ENCODE assay signal across 8 cellular contexts in the genomic region with DNA sequence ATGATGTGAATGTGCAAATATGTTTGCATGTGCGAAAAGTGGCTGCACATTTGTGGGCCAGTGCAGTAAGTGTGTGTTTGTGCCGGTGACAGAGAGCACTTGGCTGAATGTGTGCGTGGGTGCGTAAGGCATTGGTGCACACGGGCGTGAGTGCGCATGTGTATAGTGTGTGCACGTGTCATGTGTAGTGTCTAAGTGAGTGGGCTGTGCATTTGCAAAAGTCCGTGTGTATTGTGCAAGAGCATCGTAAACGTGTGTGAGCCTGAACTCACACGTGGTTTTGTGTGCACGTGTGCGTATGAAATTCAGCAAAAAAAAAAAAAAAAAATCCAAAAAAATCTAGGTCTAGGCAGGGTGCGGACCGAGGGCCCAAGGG. TPM values are rescaled to one million over a fixed set of nuclear protein-coding genes. Genes with fewer than 3 reads are reported as not detected.
A peak's percentile ranks its signal among the peaks of the same experiment; 100 is the strongest.
DNase-seq lines count a peak whose midpoint lies in the region; ATAC-seq and TF ChIP-seq lines count a peak whose summit lies in the region.

No MANE protein-coding gene starts in this region.

- H3K36me3 ChIP-seq in GM06990 (ENCODE audit: control insufficient read depth, insufficient read depth, low read length) (no peaks in the 10 kb centered on the region), mesendoderm (ENCODE audit: control insufficient read depth, insufficient read depth, low read length) (no peaks in the 10 kb centered on the region), gastroesophageal sphincter (no peaks in the 10 kb centered on the region)

- no peak for TF ChIP-seq EP300 in gastroesophageal sphincter (IDR thresholded peaks at IDR 0.05)

- no peak overlapping the region for H4K5ac ChIP-seq in mesendoderm (ENCODE audit: low read length)

- no peaks in the 10 kb centered on the region for H3K79me1 ChIP-seq in mesendoderm (ENCODE audit: low read length)

- WGBS in mesendoderm (ENCODE audit: extremely low coverage, insufficient coverage, low lambda C conversion rate) = no CpG with 5 or more reads among the region's 16 CpGs
- WGBS in gastroesophageal sphincter (ENCODE audit: low coverage in 1 of 2), 2 donors = 31 to 40% methylated on average over 5 to 14 of the region's 16 CpGs

- H3K4me2 ChIP-seq in mesendoderm (ENCODE audit: low read length) = peak overlapping the region; percentile 30

- H3K27ac ChIP-seq in mesendoderm (ENCODE audit: low read depth, low read length) (no peak overlapping the region), RWPE1 (no peak overlapping the region), gastroesophageal sphincter (peak overlapping the region in 2 of 4 donors; percentile 49 to 52)

- H3K27me3 Mint-ChIP-seq in activated T-helper 2 cell treated with anti-CD3 and anti-CD28 coated beads, Interferon-gamma antibody, Interleukin-2, Interleukin-4, amounts not matched to agents 10 μg/mL and 5 μg/mL and 100 μg/mL, durations not matched to agents 14 hours and 24 hours and 36 hours (ENCODE audit: low read depth) = peaks cover 73% of the 10 kb centered on the region

- no peak for TF ChIP-seq POLR2A in gastroesophageal sphincter (IDR thresholded peaks at IDR 0.05)

- no peak overlapping the region for H2BK5ac ChIP-seq in mesendoderm (ENCODE audit: low read length)

- H2BK15ac ChIP-seq in mesendoderm (replicated peaks; ENCODE audit: low read depth) = no peak overlapping the region

- intact Hi-C loops in activated T-helper 2 cell treated with anti-CD3 and anti-CD28 coated beads, Interferon-gamma antibody, Interleukin-2, Interleukin-4, amounts not matched to agents 10 μg/mL and 5 μg/mL and 100 μg/mL, durations not matched to agents 14 hours and 24 hours and 36 hours (cut with micrococcal nuclease) = loop anchor here (1.0 to 10.0 kb wide), 3 partner anchors 411 to 1031 kb away; no protein-coding TSS in a partner anchor

- H4K8ac ChIP-seq in mesendoderm (ENCODE audit: low read depth, low read length) = no peak overlapping the region

- POLR2A ChIA-PET in RWPE1 (lab: Yijun Ruan, JAX; ENCODE audit: low non-redundant PET) = no interaction called here

- CTCF ChIA-PET in RWPE1 (lab: Yijun Ruan, JAX) = interaction anchor here (0.5 to 3.3 kb wide), 34 partner anchors 8 to 1335 kb away, joined by 3 to 142 read pairs (median 3); no protein-coding TSS in a partner anchor

- H3K4me3 Mint-ChIP-seq in activated T-helper 2 cell treated with anti-CD3 and anti-CD28 coated beads, Interferon-gamma antibody, Interleukin-2, Interleukin-4, amounts not matched to agents 10 μg/mL and 5 μg/mL and 100 μg/mL, durations not matched to agents 14 hours and 24 hours and 36 hours (ENCODE audit: low read depth) = peak overlapping the region; percentile 72

- peaks cover 14% of the 10 kb centered on the region for H3K4me1 Mint-ChIP-seq in activated T-helper 2 cell treated with anti-CD3 and anti-CD28 coated beads, Interferon-gamma antibody, Interleukin-2, Interleukin-4, amounts not matched to agents 10 μg/mL and 5 μg/mL and 100 μg/mL, durations not matched to agents 14 hours and 24 hours and 36 hours (ENCODE audit: low read depth)

- ATAC-seq in HG02623 (IDR thresholded peaks at IDR 0.05; ENCODE audit: unreplicated experiment) (peak; percentile 4), GM18873 (IDR thresholded peaks at IDR 0.05; ENCODE audit: low FRiP score, unreplicated experiment) (no peak), gastroesophageal sphincter (no peak)

- TF ChIP-seq CTCF in GM06990 (IDR thresholded peaks at IDR 0.05; ENCODE audit: insufficient read depth, low read length, poor library complexity, severe bottlenecking) (no peak), RWPE1 (conservative IDR thresholded peaks at IDR 0.05; ENCODE audit: low read depth) (no peak), gastroesophageal sphincter (IDR thresholded peaks at IDR 0.05) (no peak)

- H2BK120ac ChIP-seq in mesendoderm (ENCODE audit: low read depth, low read length) = no peak overlapping the region

- H2AK5ac ChIP-seq in mesendoderm (ENCODE audit: low read length) = no peak overlapping the region

- peaks cover 4% of the 10 kb centered on the region for H3K4me1 ChIP-seq in mesendoderm (ENCODE audit: control insufficient read depth, low read depth, low read length)
- peaks cover 0 to 50% (median 0%) of the 10 kb centered on the region in 3 donors for H3K4me1 ChIP-seq in gastroesophageal sphincter

- H3K9ac ChIP-seq in mesendoderm (ENCODE audit: low read length) = no peak overlapping the region

- no peak overlapping the region for H3K4ac ChIP-seq in mesendoderm (ENCODE audit: low read depth, low read length)

- H3K4me3 ChIP-seq in GM06990 (replicated peaks; ENCODE audit: low read depth, low read length) (peak overlapping the region; percentile 41), mesendoderm (ENCODE audit: low read length) (no peak overlapping the region), gastroesophageal sphincter (peak overlapping the region in 1 of 2 donors; percentile 47)

- no peaks in the 10 kb centered on the region for H3K36me3 Mint-ChIP-seq in activated T-helper 2 cell treated with anti-CD3 and anti-CD28 coated beads, Interferon-gamma antibody, Interleukin-2, Interleukin-4, amounts not matched to agents 10 μg/mL and 5 μg/mL and 100 μg/mL, durations not matched to agents 14 hours and 24 hours and 36 hours (ENCODE audit: low read depth)

- no peak overlapping the region for H3K56ac ChIP-seq in mesendoderm (ENCODE audit: low read length)

- H3K23ac ChIP-seq in mesendoderm (ENCODE audit: low read length) = peak overlapping the region; percentile 48

- H3K18ac ChIP-seq in mesendoderm (ENCODE audit: low read length) = no peak overlapping the region

- H3K79me2 ChIP-seq in mesendoderm (ENCODE audit: control insufficient read depth, insufficient read depth, low read length) = no peaks in the 10 kb centered on the region

- no peak for DNase-seq in GM06990 (ENCODE audit: extremely low read depth, insufficient read length)
- DNase-seq in activated T-helper 2 cell treated with anti-CD3 and anti-CD28 coated beads, Interferon-gamma antibody, Interleukin-2, Interleukin-4, amounts not matched to agents 10 μg/mL and 5 μg/mL and 100 μg/mL, durations not matched to agents 14 hours and 24 hours and 36 hours (ENCODE audit: low spot score) = no peak
- no peak for DNase-seq in mesendoderm
- no peak for DNase-seq in RWPE1 (ENCODE audit: low spot score)
- DNase-seq in GF-D8 (lab: John Stamatoyannopoulos, UW) = no peak

- H3K9me3 ChIP-seq in gastroesophageal sphincter = no peaks in the 10 kb centered on the region

- H3K27ac Mint-ChIP-seq in activated T-helper 2 cell treated with anti-CD3 and anti-CD28 coated beads, Interferon-gamma antibody, Interleukin-2, Interleukin-4, amounts not matched to agents 10 μg/mL and 5 μg/mL and 100 μg/mL, durations not matched to agents 14 hours and 24 hours and 36 hours = no peak overlapping the region

- H3K27me3 ChIP-seq in GM06990 (replicated peaks; ENCODE audit: control insufficient read depth, insufficient read depth, low read length) = no peaks in the 10 kb centered on the region
- H3K27me3 ChIP-seq in mesendoderm (ENCODE audit: insufficient read depth, low read length, poor library complexity) = peaks cover 47% of the 10 kb centered on the region
- peaks cover 94% of the 10 kb centered on the region for H3K27me3 ChIP-seq in gastroesophageal sphincter

- H3K9me3 Mint-ChIP-seq in activated T-helper 2 cell treated with anti-CD3 and anti-CD28 coated beads, Interferon-gamma antibody, Interleukin-2, Interleukin-4, amounts not matched to agents 10 μg/mL and 5 μg/mL and 100 μg/mL, durations not matched to agents 14 hours and 24 hours and 36 hours = no peaks in the 10 kb centered on the region

RNA-seq across cellular contexts. Expression of gene EBF1, which starts 6.5 kb away (rescaled TPM):
- total RNA-seq in activated T-helper 2 cell treated with anti-CD3 and anti-CD28 coated beads, Interferon-gamma antibody, Interleukin-2, Interleukin-4, amounts not matched to agents 10 μg/mL and 5 μg/mL and 100 μg/mL, durations not matched to agents 14 hours and 24 hours and 36 hours = 0.16 TPM in 1 of 2 replicates, not detected in the other
- polyA plus RNA-seq in mesendoderm (2013, experiment 1 of 2) = 0.06 TPM
- 0.11 TPM for polyA plus RNA-seq in mesendoderm (2013, experiment 2 of 2)
- 10 to 100 TPM; 16.8 to 28.5 (median 24.3) TPM for total RNA-seq in gastroesophageal sphincter

Comparison
In these comparisons a context has a peak if more than half of its experiments do, and no peak if none do; other contexts are left out.
1. RNA of gene EBF1, which starts 6.5 kb away (total RNA-seq): 16.8 to 28.5 TPM in gastroesophageal sphincter; 0.16 TPM in activated T-helper 2 cell treated with anti-CD3 and anti-CD28 coated beads, Interferon-gamma antibody, Interleukin-2, Interleukin-4, amounts not matched to agents 10 μg/mL and 5 μg/mL and 100 μg/mL, durations not matched to agents 14 hours and 24 hours and 36 hours; every median in the first group is over 10 times any median in the second.